In genomic region chr19:33393286-33394005, GRCh38 we compare ENCODE assay signal across 11 cellular contexts. TPM values are rescaled to one million over a fixed set of nuclear protein-coding genes. Genes with fewer than 3 reads are reported as not detected.
DNase-seq lines count a peak whose midpoint lies in the region; ATAC-seq and TF ChIP-seq lines count a peak whose summit lies in the region.
"Had no signal": no experiment of that assay in that cellular context is flagged by ENCODE, and none has a peak within 500 bp of the region (broad histone marks: within the 10 kb centered on the region; RNA-seq: fewer than 3 reads in every experiment).

No MANE protein-coding gene starts in this region.

- intact Hi-C loops in cardiac septum (cut with DNase I) (loop anchor here (5.0 kb wide), 1 partner anchor 91 kb away; the partner anchor contains the start of gene CEBPA), Right ventricle myocardium inferior (cut with DNase I) (no loop called here), right lobe of liver (cut with DNase I) (no loop called here), vagina (cut with DNase I) (no loop called here)

- WGBS in right lobe of liver (ENCODE audit: insufficient coverage, low coverage, low lambda C conversion rate, missing lambda C conversion rate): 50% methylated on average over 1 of the region's 21 CpGs
- WGBS in mesendoderm (ENCODE audit: extremely low coverage, insufficient coverage, low lambda C conversion rate): no CpG with 5 or more reads among the region's 21 CpGs

- no peaks in the 10 kb centered on the region for H3K36me3 Mint-ChIP-seq in WTC11

- H3K9me3 Mint-ChIP-seq in WTC11: no peaks in the 10 kb centered on the region
- H3K9me3 Mint-ChIP-seq: activated T-cell treated with anti-CD3 and anti-CD28 coated beads, Interleukin-2, amount 50 U/mL, for 4 hours had no signal

- CTCF ChIA-PET in WTC11 (lab: Charles Lee): interaction anchor here (1.0 to 2.0 kb wide), 3 partner anchors 13 to 385 kb away, joined by 4 to 7 read pairs (median 5); no protein-coding TSS in a partner anchor

- DNase-seq in cardiac septum (ENCODE audit: low spot score) (peak; percentile 58), Right ventricle myocardium inferior (ENCODE audit: missing footprints) (no peak), WTC11 (ENCODE audit: low spot score) (peak; percentile 16), right lobe of liver (peak in 2 of 3 donors; percentile 45 to 66), vagina (ENCODE audit: extremely low spot score in 2 of 2) (no peak), mesendoderm (no peak)
- DNase-seq in stimulated activated CD4-positive, alpha-beta T cell treated with anti-CD3 and anti-CD28 coated beads, Interleukin-1b, Interleukin-23, amount 100 ng/mL, for 48 hours: no peak
- no peak for DNase-seq in stimulated activated CD4-positive, alpha-beta T cell treated with anti-CD3 and anti-CD28 coated beads, Interleukin-4, amount 100 ng/mL, for 4 hours
- DNase-seq: activated T-cell treated with anti-CD3 and anti-CD28 coated beads, Interleukin-2, amount 50 U/mL, for 4 hours; MM.1S; NCI-H524 had no signal

- H3K4me3 Mint-ChIP-seq in WTC11: no peak overlapping the region
- H3K4me3 Mint-ChIP-seq: activated T-cell treated with anti-CD3 and anti-CD28 coated beads, Interleukin-2, amount 50 U/mL, for 4 hours had no signal

- ATAC-seq in Right ventricle myocardium inferior (no peak), WTC11 (no peak), right lobe of liver (peak in 3 of 4 donors; percentile 1 to 2 (median 1))
- ATAC-seq: activated T-cell treated with anti-CD3 and anti-CD28 coated beads, Interleukin-2, amount 50 U/mL, for 4 hours had no signal

- H2BK15ac ChIP-seq in mesendoderm (replicated peaks; ENCODE audit: low read depth): no peak overlapping the region

- H3K9me3 ChIP-seq in right lobe of liver (no peaks in the 10 kb centered on the region), vagina (no peaks in the 10 kb centered on the region)

- POLR2A ChIA-PET in WTC11 (lab: Charles Lee): interaction anchor here (1.2 kb wide), 1 partner anchor 12 kb away, joined by 3 read pairs; no protein-coding TSS in a partner anchor

- H3K18ac ChIP-seq in mesendoderm (ENCODE audit: low read length): no peak overlapping the region

- TF ChIP-seq POLR2A in right lobe of liver (IDR thresholded peaks at IDR 0.05) (peak; percentile 24), vagina (IDR thresholded peaks at IDR 0.05) (no peak)

- no peak overlapping the region for H3K9ac ChIP-seq in mesendoderm (ENCODE audit: low read length)

- TF ChIP-seq CTCF in WTC11 (IDR thresholded peaks at IDR 0.05): no peak
- no peak for TF ChIP-seq CTCF in right lobe of liver (IDR thresholded peaks at IDR 0.05)
- TF ChIP-seq CTCF in vagina (IDR thresholded peaks at IDR 0.05): no peak

- H3K27ac ChIP-seq in right lobe of liver: peak overlapping the region; percentile 51 to 81 (median 66)
- H3K27ac ChIP-seq in vagina: peak overlapping the region; percentile 25
- no peak overlapping the region for H3K27ac ChIP-seq in mesendoderm (ENCODE audit: low read depth, low read length)

- H4K5ac ChIP-seq in mesendoderm (ENCODE audit: low read length): no peak overlapping the region

- no peaks in the 10 kb centered on the region for H3K27me3 ChIP-seq in right lobe of liver
- no peaks in the 10 kb centered on the region for H3K27me3 ChIP-seq in vagina
- no peaks in the 10 kb centered on the region for H3K27me3 ChIP-seq in mesendoderm (ENCODE audit: insufficient read depth, low read length, poor library complexity)

- no peak overlapping the region for H2BK5ac ChIP-seq in mesendoderm (ENCODE audit: low read length)

- H3K4me1 Mint-ChIP-seq in WTC11: peaks cover 10% of the 10 kb centered on the region

- no peaks in the 10 kb centered on the region for H3K79me1 ChIP-seq in mesendoderm (ENCODE audit: low read length)

- H3K36me3 ChIP-seq in right lobe of liver (no peaks in the 10 kb centered on the region), vagina (no peaks in the 10 kb centered on the region), mesendoderm (ENCODE audit: control insufficient read depth, insufficient read depth, low read length) (no peaks in the 10 kb centered on the region)

- H3K4me1 ChIP-seq in right lobe of liver (peaks cover 0 to 99% (median 50%) of the 10 kb centered on the region in 4 donors), vagina (peaks cover 83% of the 10 kb centered on the region), mesendoderm (ENCODE audit: control insufficient read depth, low read depth, low read length) (no peaks in the 10 kb centered on the region)

- no peak overlapping the region for H3K4me3 ChIP-seq in right lobe of liver
- no peak overlapping the region for H3K4me3 ChIP-seq in vagina
- no peak overlapping the region for H3K4me3 ChIP-seq in mesendoderm (ENCODE audit: low read length)

- H3K27me3 Mint-ChIP-seq in WTC11 (ENCODE audit: low read depth): no peaks in the 10 kb centered on the region

- H3K79me2 ChIP-seq in mesendoderm (ENCODE audit: control insufficient read depth, insufficient read depth, low read length): no peaks in the 10 kb centered on the region

- peak overlapping the region; percentile 78; the same call in 1 of the 2 replicates for H3K27ac Mint-ChIP-seq in WTC11

- H3K23ac ChIP-seq in mesendoderm (ENCODE audit: low read length): no peak overlapping the region

- H3K56ac ChIP-seq in mesendoderm (ENCODE audit: low read length): no peak overlapping the region

- no peak overlapping the region for H3K4ac ChIP-seq in mesendoderm (ENCODE audit: low read depth, low read length)

- H3K4me2 ChIP-seq in mesendoderm (ENCODE audit: low read length): no peak overlapping the region

- H2AK5ac ChIP-seq in mesendoderm (ENCODE audit: low read length): no peak overlapping the region

- no peak overlapping the region for H4K8ac ChIP-seq in mesendoderm (ENCODE audit: low read depth, low read length)

- H2BK120ac ChIP-seq in mesendoderm (ENCODE audit: low read depth, low read length): no peak overlapping the region

TF ChIP-seq in WTC11, 78 proteins besides CTCF, POLR2A, EP300 and RAD21:
- TF ChIP-seq MXD4 (CRISPR knock-in tag; IDR thresholded peaks at IDR 0.05; ENCODE audit: borderline replicate concordance) (no peak), MYBL2 (CRISPR knock-in tag; IDR thresholded peaks at IDR 0.05) (no peak), OVOL2 (CRISPR knock-in tag; IDR thresholded peaks at IDR 0.05; ENCODE audit: borderline replicate concordance) (no peak), HMGA2 (CRISPR knock-in tag; IDR thresholded peaks at IDR 0.05) (no peak), ZNF396 (CRISPR knock-in tag; IDR thresholded peaks at IDR 0.05; ENCODE audit: borderline replicate concordance) (no peak)

RNA-seq across cellular contexts. Expression of gene CEBPG, which starts 19.9 kb away (rescaled TPM):
- total RNA-seq in cardiac septum (17.3 TPM), Right ventricle myocardium inferior (17.5 TPM), WTC11 (2021) (28.9 to 33.1 TPM (median 30.4 TPM) in 3 replicates), right lobe of liver (10 to 100 TPM; 15.0 to 32.3 (median 27.1) TPM), vagina (20.9 TPM)
- polyA plus RNA-seq in mesendoderm (2013, experiment 1 of 2): 19.1 TPM
- polyA plus RNA-seq in mesendoderm (2013, experiment 2 of 2): 19.3 TPM

Comparison
In these comparisons a context has a peak if more than half of its experiments do, and no peak if none do; other contexts are left out.
1. DNase-seq: peak in cardiac septum (single experiment), WTC11 (single experiment) and right lobe of liver (2 of 3); none in Right ventricle myocardium inferior (single experiment), vagina (0 of 2), mesendoderm (single experiment), stimulated activated CD4-positive, alpha-beta T cell treated with anti-CD3 and anti-CD28 coated beads, Interleukin-1b, Interleukin-23, amount 100 ng/mL, for 48 hours (single experiment) and stimulated activated CD4-positive, alpha-beta T cell treated with anti-CD3 and anti-CD28 coated beads, Interleukin-4, amount 100 ng/mL, for 4 hours (0 of 2).
2. ATAC-seq: peak in right lobe of liver (3 of 4); none in Right ventricle myocardium inferior (single experiment) and WTC11 (single experiment).